ENCODE assay signal across 24 cellular contexts in genomic region chr1:113291777-113292659, GRCh38.
A peak's percentile ranks its signal among the peaks of the same experiment; 100 is the strongest.
DNase-seq lines count a peak whose midpoint lies in the region; ATAC-seq and TF ChIP-seq lines count a peak whose summit lies in the region.
"Had no signal": no experiment of that assay in that cellular context is flagged by ENCODE, and none has a peak within 500 bp of the region (broad histone marks: within the 10 kb centered on the region; RNA-seq: fewer than 3 reads in every experiment).

No MANE protein-coding gene starts in this region.

- no peaks in the 10 kb centered on the region for H3K79me2 ChIP-seq in smooth muscle cell (ENCODE audit: low read depth)

- H3K27me3 ChIP-seq in colonic mucosa (no peaks in the 10 kb centered on the region), smooth muscle cell (ENCODE audit: low read depth) (no peaks in the 10 kb centered on the region)

- TF ChIP-seq CTCF in colonic mucosa (IDR thresholded peaks at IDR 0.05), result no peak
- no peak for TF ChIP-seq CTCF in nephron progenitor cell (IDR thresholded peaks at IDR 0.05)
- TF ChIP-seq CTCF in smooth muscle cell (IDR thresholded peaks at IDR 0.05; ENCODE audit: borderline replicate concordance, insufficient read depth, poor library complexity, severe bottlenecking), result no peak

- no peaks in the 10 kb centered on the region for H3K9me3 Mint-ChIP-seq in nephron progenitor cell
- H3K9me3 Mint-ChIP-seq: HFFc6 had no signal

- H3K9me3 ChIP-seq in colonic mucosa (no peaks in the 10 kb centered on the region), smooth muscle cell (replicated peaks; ENCODE audit: low read depth) (no peaks in the 10 kb centered on the region)
- H3K9me3 ChIP-seq: HAP-1, SK-N-SH had no signal

- ATAC-seq in left lobe of liver (peak; percentile 76), GM18502 (IDR thresholded peaks at IDR 0.05; ENCODE audit: poor library complexity, unreplicated experiment) (no peak), HG03571 (IDR thresholded peaks at IDR 0.05; ENCODE audit: unreplicated experiment) (no peak)

- DNase-seq in colonic mucosa, result no peak
- DNase-seq in left lobe of liver (ENCODE audit: low spot score), result no peak
- DNase-seq in nephron progenitor cell, result no peak
- DNase-seq in smooth muscle cell (lab: John Stamatoyannopoulos, UW; ENCODE audit: unreplicated experiment), result no peak
- no peak for DNase-seq in HuH-7.5 (ENCODE audit: low spot score)
- no peak for DNase-seq in HuH-7 (ENCODE audit: low spot score)
- DNase-seq: C1 segment of cervical spinal cord; CD4-positive, alpha-beta memory T cell; COR-L47; DMS79 treated with DMSO at 0.1 percent for 48 hours; GM23248; HFFc6; Karpas-422; NCI-H1105; NCI-H1436 treated with DMSO at 0.1 percent for 48 hours; NCI-H187 treated with DMSO at 0.1 percent for 48 hours; NCI-H2107; NCI-H446; NCI-H524 treated with DMSO at 0.1 percent for 48 hours; NCI-H774; SK-N-SH had no signal

- no peak overlapping the region for H3K4me2 ChIP-seq in smooth muscle cell
- H3K4me2 ChIP-seq: SK-N-SH had no signal

- peak overlapping the region; percentile 50 for H3K27ac Mint-ChIP-seq in nephron progenitor cell
- H3K27ac Mint-ChIP-seq: CD4-positive, alpha-beta memory T cell; HFFc6 had no signal

- no peaks in the 10 kb centered on the region for H3F3A ChIP-seq in smooth muscle cell (ENCODE audit: low read depth)

- no peaks in the 10 kb centered on the region for H3K36me3 Mint-ChIP-seq in nephron progenitor cell (ENCODE audit: low read depth)
- H3K36me3 Mint-ChIP-seq: CD4-positive, alpha-beta memory T cell had no signal

- H2AFZ ChIP-seq in smooth muscle cell (ENCODE audit: low read depth), result peak overlapping the region; percentile 52
- H2AFZ ChIP-seq: GM23248 had no signal

- no peak overlapping the region for H3K9ac ChIP-seq in colonic mucosa (ENCODE audit: low read depth in 2 of 2, low read length in 2 of 2)
- H3K9ac ChIP-seq in smooth muscle cell (ENCODE audit: low read depth), result no peak overlapping the region
- H3K9ac ChIP-seq: GM23248, SK-N-SH had no signal

- intact Hi-C loops in colonic mucosa (cut with DNase I), result no loop called here

- H3K27ac ChIP-seq in colonic mucosa (peak overlapping the region; percentile 18), smooth muscle cell (ENCODE audit: low read depth) (no peak overlapping the region)
- H3K27ac ChIP-seq: GM23248 had no signal

- no peak overlapping the region for H3K4me3 Mint-ChIP-seq in nephron progenitor cell
- H3K4me3 Mint-ChIP-seq: CD4-positive, alpha-beta memory T cell; HFFc6 had no signal

- peaks cover 5% of the 10 kb centered on the region for H3K4me1 Mint-ChIP-seq in nephron progenitor cell
- H3K4me1 Mint-ChIP-seq: CD4-positive, alpha-beta memory T cell had no signal

- H3K4me1 ChIP-seq in colonic mucosa (no peaks in the 10 kb centered on the region), smooth muscle cell (ENCODE audit: low read depth) (no peaks in the 10 kb centered on the region)
- H3K4me1 ChIP-seq: HAP-1 had no signal

- H3K4me3 ChIP-seq in colonic mucosa, result no peak overlapping the region
- no peak overlapping the region for H3K4me3 ChIP-seq in smooth muscle cell
- H3K4me3 ChIP-seq: GM23248, HAP-1 had no signal

- no peaks in the 10 kb centered on the region for H3K27me3 Mint-ChIP-seq in nephron progenitor cell (ENCODE audit: low read depth, poor library complexity)

- WGBS in smooth muscle cell (ENCODE audit: low lambda C conversion rate), result 72% methylated on average over 9 of the region's 9 CpGs

- no peaks in the 10 kb centered on the region for H3K36me3 ChIP-seq in colonic mucosa
- H3K36me3 ChIP-seq in smooth muscle cell (ENCODE audit: low read depth), result no peaks in the 10 kb centered on the region
- H3K36me3 ChIP-seq: HAP-1 had no signal

- no peaks in the 10 kb centered on the region for H4K20me1 ChIP-seq in smooth muscle cell (ENCODE audit: low read depth)
